28 cellular contexts compared by ENCODE assay signal in the genomic region with DNA sequence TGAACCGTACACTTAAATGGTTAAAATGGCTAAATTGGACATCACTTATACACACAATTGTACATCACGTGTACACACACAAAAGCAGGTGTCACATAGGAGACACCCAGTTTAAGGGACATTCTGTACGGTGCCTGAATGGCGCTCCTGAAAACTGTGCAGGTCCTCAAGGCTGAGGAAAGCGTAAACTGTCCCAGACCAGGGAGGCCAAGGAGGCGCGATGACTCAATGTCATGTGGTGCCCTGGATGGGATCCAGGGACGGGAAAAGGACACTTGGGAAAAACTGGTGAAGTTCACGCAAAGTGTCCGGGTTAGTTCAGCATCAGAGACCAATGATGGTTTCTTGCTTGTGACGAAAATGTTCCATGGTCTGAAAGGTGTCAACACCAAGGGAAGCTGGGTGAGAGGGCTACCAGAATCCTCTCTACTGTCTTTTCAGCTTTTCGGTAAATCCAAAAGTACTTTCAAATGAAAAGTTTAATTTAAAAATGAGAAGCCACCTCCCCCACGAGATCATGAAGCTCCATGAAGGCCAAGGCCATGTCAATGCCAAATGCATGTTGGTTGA.
DNase-seq lines count a peak whose midpoint lies in the region; ATAC-seq and TF ChIP-seq lines count a peak whose summit lies in the region.
"Had no signal": no experiment of that assay in that cellular context is flagged by ENCODE, and none has a peak within 500 bp of the region (broad histone marks: within the 10 kb centered on the region; RNA-seq: fewer than 3 reads in every experiment).

No MANE protein-coding gene starts in this region.

- intact Hi-C loops in CD14-positive monocyte (cut with micrococcal nuclease), result no loop called here

- peak overlapping the region; percentile 23 for H3K27ac ChIP-seq in neutrophil
- H3K27ac ChIP-seq: breast epithelium, epithelial cell of prostate, KMS-11, left lung, SJSA1, upper lobe of right lung had no signal

- no peak for ATAC-seq in GM18505 (IDR thresholded peaks at IDR 0.05; ENCODE audit: unreplicated experiment)
- no peak for ATAC-seq in GM21529 (IDR thresholded peaks at IDR 0.05; ENCODE audit: unreplicated experiment)
- no peak for ATAC-seq in HG03175 (IDR thresholded peaks at IDR 0.05; ENCODE audit: unreplicated experiment)
- ATAC-seq: activated T-helper 17 cell treated with anti-CD3 and anti-CD28 coated beads, Interleukin-2, amount 50 U/mL, for 72 hours; left lung; T-cell; upper lobe of right lung had no signal

- H3K4me1 Mint-ChIP-seq in CD14-positive monocyte, result peaks cover 45% of the 10 kb centered on the region

- no peaks in the 10 kb centered on the region for H3K27me3 ChIP-seq in neutrophil
- H3K27me3 ChIP-seq: breast epithelium, left lung, SJSA1, upper lobe of right lung had no signal

- no peak overlapping the region for H3K4me3 Mint-ChIP-seq in CD14-positive monocyte
- H3K4me3 Mint-ChIP-seq: activated naive CD4-positive, alpha-beta T cell treated with anti-CD3 and anti-CD28 coated beads, Interleukin-2, amount 50 U/mL, for 24 hours; activated T-helper 17 cell treated with anti-CD3 and anti-CD28 coated beads, Interleukin-2, amount 50 U/mL, for 72 hours; CD4-positive, CD25-positive, alpha-beta regulatory T cell; nephron; T-cell had no signal

- TF ChIP-seq POLR2A in GM18505 (IDR thresholded peaks at IDR 0.05; ENCODE audit: borderline replicate concordance, extremely low read depth, insufficient read depth, insufficient read length), result no peak

- no peaks in the 10 kb centered on the region for H3K9me3 Mint-ChIP-seq in CD14-positive monocyte
- H3K9me3 Mint-ChIP-seq: activated naive CD4-positive, alpha-beta T cell treated with anti-CD3 and anti-CD28 coated beads, Interleukin-2, amount 50 U/mL, for 24 hours; activated T-helper 17 cell treated with anti-CD3 and anti-CD28 coated beads, Interleukin-2, amount 50 U/mL, for 72 hours; CD4-positive, CD25-positive, alpha-beta regulatory T cell; nephron; T-cell had no signal

- peaks cover 0 to 2% (median 0%) of the 10 kb centered on the region in 3 donors for H3K27me3 Mint-ChIP-seq in CD14-positive monocyte (ENCODE audit: low read depth in 3 of 3)
- H3K27me3 Mint-ChIP-seq: activated naive CD4-positive, alpha-beta T cell treated with anti-CD3 and anti-CD28 coated beads, Interleukin-2, amount 50 U/mL, for 24 hours; activated T-helper 17 cell treated with anti-CD3 and anti-CD28 coated beads, Interleukin-2, amount 50 U/mL, for 72 hours; T-cell had no signal

- DNase-seq in CD14-positive monocyte (ENCODE audit: low spot score), result no peak
- DNase-seq in T1000 (lab: John Stamatoyannopoulos, UW), result peak; percentile 7
- peak; percentile 73 for DNase-seq in hepatic stellate cell (ENCODE audit: low spot score)
- no peak for DNase-seq in GM10266 (ENCODE audit: extremely low spot score)
- DNase-seq: activated CD4-positive, alpha-beta T cell treated with anti-CD3 and anti-CD28 coated beads, Interleukin-2, amount 50 U/mL, for 48 hours; activated CD4-positive, CD25-positive, alpha-beta regulatory T cell; activated CD8-positive, alpha-beta memory T cell treated with anti-CD3 and anti-CD28 coated beads, Interleukin-2, amount 50 U/mL, for 4 hours; CD4-positive, CD25-positive, alpha-beta regulatory T cell; DMS 273 treated with DMSO at 0.1 percent for 48 hours; left lung; NCI-H1436; NCI-H2081 treated with DMSO at 0.1 percent for 48 hours; NCI-H748 treated with DMSO at 0.1 percent for 48 hours; retina; small intestine; T-cell; upper lobe of right lung had no signal

- no peak overlapping the region for H3K4me3 ChIP-seq in neutrophil (ENCODE audit: low read depth in 1 of 2, low read length in 1 of 2)
- H3K4me3 ChIP-seq: breast epithelium, left lung, SJSA1, upper lobe of right lung had no signal

- H3K27ac Mint-ChIP-seq in CD14-positive monocyte, result peak overlapping the region in 5 of 7 donors; percentile 9 to 85 (median 50)
- H3K27ac Mint-ChIP-seq: activated naive CD4-positive, alpha-beta T cell treated with anti-CD3 and anti-CD28 coated beads, Interleukin-2, amount 50 U/mL, for 24 hours; activated T-helper 17 cell treated with anti-CD3 and anti-CD28 coated beads, Interleukin-2, amount 50 U/mL, for 72 hours; nephron; T-cell had no signal

- peaks cover 8% of the 10 kb centered on the region for H3K36me3 ChIP-seq in neutrophil
- H3K36me3 ChIP-seq: breast epithelium, left lung, SJSA1, upper lobe of right lung had no signal

- H3K4me1 ChIP-seq in neutrophil (ENCODE audit: control insufficient read depth in 1 of 2, insufficient read depth in 1 of 2, low read depth in 1 of 2, low read length in 1 of 2), result peaks cover 5 to 17% of the 10 kb centered on the region in 2 experiments

- no peaks in the 10 kb centered on the region for H3K9me3 ChIP-seq in neutrophil
- H3K9me3 ChIP-seq: breast epithelium, left lung, upper lobe of right lung had no signal

- TF ChIP-seq CTCF in CD14-positive monocyte (IDR thresholded peaks at IDR 0.05) (no peak), neutrophil (IDR thresholded peaks at IDR 0.05) (no peak), GM10266 (IDR thresholded peaks at IDR 0.05; ENCODE audit: control insufficient read depth, insufficient read depth, low read depth, missing control alignments) (no peak)

- H3K36me3 Mint-ChIP-seq in CD14-positive monocyte, result peaks cover 15 to 23% of the 10 kb centered on the region in 2 donors

Comparison
In these comparisons a context has a peak if more than half of its experiments do, and no peak if none do; other contexts are left out.
1. DNase-seq: peak in T1000 (single experiment) and hepatic stellate cell (single experiment); none in CD14-positive monocyte (single experiment) and GM10266 (single experiment).